Comparison of ENCODE assay signal across 8 cellular contexts in genomic region chr3:51538115-51538458, GRCh38. TPM values are rescaled to one million over a fixed set of nuclear protein-coding genes. Genes with fewer than 3 reads are reported as not detected.
DNase-seq lines count a peak whose midpoint lies in the region; ATAC-seq, FAIRE-seq and TF ChIP-seq lines count a peak whose summit lies in the region.

No MANE protein-coding gene starts in this region.

- no peaks in the 10 kb centered on the region for H3K9me3 ChIP-seq in CD8-positive, alpha-beta memory T cell (ENCODE audit: low read length)
- H3K9me3 ChIP-seq in HEK293 (ENCODE audit: control insufficient read depth, insufficient read depth, low read depth, low read length) (no peaks in the 10 kb centered on the region), right cardiac atrium (ENCODE audit: control insufficient read depth, low read length) (no peaks in the 10 kb centered on the region)

- TF ChIP-seq CTCF in HEK293 (tag by site-specific recombination; IDR thresholded peaks at IDR 0.05): no peak

- 2% methylated on average over 7 of the region's 7 CpGs for WGBS in right cardiac atrium

- peak in 1 of 2 donors; percentile 23 for ATAC-seq in right cardiac atrium
- peak; percentile 33 for ATAC-seq in sciatic nerve
- no peak for ATAC-seq in HG03025 (IDR thresholded peaks at IDR 0.05; ENCODE audit: low FRiP score, unreplicated experiment)

- no peak for DNase-seq in CD8-positive, alpha-beta memory T cell
- DNase-seq in activated T-helper 1 cell treated with anti-CD3 and anti-CD28 coated beads, Interleukin-12 subunit alpha, Interleukin-12 subunit beta, Interleukin-2, Interleukin-4 antibody, amounts not matched to agents 30 ng/mL and 10 ng/mL and 1 ng/mL, durations not matched to agents 14 hours and 24 hours and 36 hours (ENCODE audit: low spot score): no peak
- DNase-seq in right cardiac atrium (no peak), sciatic nerve (ENCODE audit: low spot score) (no peak), occipital lobe (lab: John Stamatoyannopoulos, UW) (no peak), urothelium cell line (ENCODE audit: low spot score) (no peak)

- peaks cover 0 to 21% (median 0%) of the 10 kb centered on the region in 3 donors for H3K36me3 Mint-ChIP-seq in CD8-positive, alpha-beta memory T cell
- H3K36me3 Mint-ChIP-seq in activated T-helper 1 cell treated with anti-CD3 and anti-CD28 coated beads, Interleukin-12 subunit alpha, Interleukin-12 subunit beta, Interleukin-2, Interleukin-4 antibody, amounts not matched to agents 30 ng/mL and 10 ng/mL and 1 ng/mL, durations not matched to agents 14 hours and 24 hours and 36 hours (ENCODE audit: low read depth): peaks cover 3% of the 10 kb centered on the region

- H3K4me1 Mint-ChIP-seq in CD8-positive, alpha-beta memory T cell: peaks cover 40 to 49% (median 44%) of the 10 kb centered on the region in 3 donors
- peaks cover 32% of the 10 kb centered on the region for H3K4me1 Mint-ChIP-seq in activated T-helper 1 cell treated with anti-CD3 and anti-CD28 coated beads, Interleukin-12 subunit alpha, Interleukin-12 subunit beta, Interleukin-2, Interleukin-4 antibody, amounts not matched to agents 30 ng/mL and 10 ng/mL and 1 ng/mL, durations not matched to agents 14 hours and 24 hours and 36 hours (ENCODE audit: low read depth)

- H3K27ac Mint-ChIP-seq in CD8-positive, alpha-beta memory T cell: peak overlapping the region; percentile 86 to 98 (median 92)
- H3K27ac Mint-ChIP-seq in activated T-helper 1 cell treated with anti-CD3 and anti-CD28 coated beads, Interleukin-12 subunit alpha, Interleukin-12 subunit beta, Interleukin-2, Interleukin-4 antibody, amounts not matched to agents 30 ng/mL and 10 ng/mL and 1 ng/mL, durations not matched to agents 14 hours and 24 hours and 36 hours: peak overlapping the region; percentile 90

- no peaks in the 10 kb centered on the region for H3K36me3 ChIP-seq in CD8-positive, alpha-beta memory T cell (ENCODE audit: insufficient read depth, low read length)
- peaks cover 0 to 21% of the 10 kb centered on the region in 2 experiments; a peak in 2 of 3 replicates for H3K36me3 ChIP-seq in HEK293 (ENCODE audit: control insufficient read depth in 2 of 2, insufficient read depth in 1 of 2, low read length in 2 of 2)

- no peak for FAIRE-seq in urothelium cell line (lab: Jason Lieb, UNC)

- POLR2A ChIA-PET in CD8-positive, alpha-beta memory T cell (lab: Charles Lee): no interaction called here
- POLR2A ChIA-PET in HEK293 (lab: Yijun Ruan, JAX): interaction anchor here (0.6 to 2.0 kb wide), 5 partner anchors 12 to 926 kb away, joined by 3 to 17 read pairs (median 3); partner anchors contain the start of genes CISH and DCAF1

- H3K27ac ChIP-seq in CD8-positive, alpha-beta memory T cell (ENCODE audit: low read depth, low read length): peak overlapping the region; percentile 80
- H3K27ac ChIP-seq in HEK293 (ENCODE audit: extremely low read depth, low read depth, low read length) (peak overlapping the region; percentile 36; the same call in 1 of the 2 replicates), right cardiac atrium (ENCODE audit: low read length) (peak overlapping the region; percentile 10)

- peaks cover 0 to 3% of the 10 kb centered on the region in 2 donors for H3K27me3 Mint-ChIP-seq in CD8-positive, alpha-beta memory T cell
- no peaks in the 10 kb centered on the region for H3K27me3 Mint-ChIP-seq in activated T-helper 1 cell treated with anti-CD3 and anti-CD28 coated beads, Interleukin-12 subunit alpha, Interleukin-12 subunit beta, Interleukin-2, Interleukin-4 antibody, amounts not matched to agents 30 ng/mL and 10 ng/mL and 1 ng/mL, durations not matched to agents 14 hours and 24 hours and 36 hours (ENCODE audit: insufficient read depth)

- peak overlapping the region; percentile 97 for H3K4me3 ChIP-seq in CD8-positive, alpha-beta memory T cell (ENCODE audit: low read length)
- peak overlapping the region; percentile 73 for H3K4me3 ChIP-seq in HEK293 (ENCODE audit: low read depth, low read length)
- peak overlapping the region; percentile 100 for H3K4me3 ChIP-seq in right cardiac atrium (ENCODE audit: low read length)

- intact Hi-C loops in activated T-helper 1 cell treated with anti-CD3 and anti-CD28 coated beads, Interleukin-12 subunit alpha, Interleukin-12 subunit beta, Interleukin-2, Interleukin-4 antibody, amounts not matched to agents 30 ng/mL and 10 ng/mL and 1 ng/mL, durations not matched to agents 14 hours and 24 hours and 36 hours (cut with micrococcal nuclease): loop anchor here (1.0 to 2.0 kb wide), 2 partner anchors 39 to 155 kb away; no protein-coding TSS in a partner anchor
- intact Hi-C loops in right cardiac atrium (cut with DNase I) (no loop called here), sciatic nerve (cut with DNase I) (no loop called here)

- H3K9me3 Mint-ChIP-seq in CD8-positive, alpha-beta memory T cell: no peaks in the 10 kb centered on the region
- H3K9me3 Mint-ChIP-seq in activated T-helper 1 cell treated with anti-CD3 and anti-CD28 coated beads, Interleukin-12 subunit alpha, Interleukin-12 subunit beta, Interleukin-2, Interleukin-4 antibody, amounts not matched to agents 30 ng/mL and 10 ng/mL and 1 ng/mL, durations not matched to agents 14 hours and 24 hours and 36 hours: no peaks in the 10 kb centered on the region

- H3K27me3 ChIP-seq in CD8-positive, alpha-beta memory T cell (ENCODE audit: insufficient read depth, low read length, poor library complexity, severe bottlenecking): no peaks in the 10 kb centered on the region
- H3K27me3 ChIP-seq in right cardiac atrium (ENCODE audit: control insufficient read depth, insufficient read depth): no peaks in the 10 kb centered on the region

- H3K4me3 Mint-ChIP-seq in CD8-positive, alpha-beta memory T cell: peak overlapping the region; percentile 80 to 96 (median 94)
- H3K4me3 Mint-ChIP-seq in activated T-helper 1 cell treated with anti-CD3 and anti-CD28 coated beads, Interleukin-12 subunit alpha, Interleukin-12 subunit beta, Interleukin-2, Interleukin-4 antibody, amounts not matched to agents 30 ng/mL and 10 ng/mL and 1 ng/mL, durations not matched to agents 14 hours and 24 hours and 36 hours: peak overlapping the region; percentile 93

- CTCF ChIA-PET in CD8-positive, alpha-beta memory T cell (lab: Charles Lee): interaction anchor here (0.8 to 2.4 kb wide), 4 partner anchors 36 to 144 kb away, joined by 3 to 12 read pairs (median 6); no protein-coding TSS in a partner anchor
- CTCF ChIA-PET in HEK293 (lab: Yijun Ruan, JAX): interaction anchor here (1.0 to 3.0 kb wide), 3 partner anchors 9 to 144 kb away, joined by 3 to 13 read pairs (median 4); no protein-coding TSS in a partner anchor

- H3K4me1 ChIP-seq in CD8-positive, alpha-beta memory T cell (ENCODE audit: insufficient read depth, low read length): peaks cover 21% of the 10 kb centered on the region
- H3K4me1 ChIP-seq in HEK293 (ENCODE audit: control insufficient read depth, insufficient read depth, low read length) (no peaks in the 10 kb centered on the region; the same call in 1 of the 2 replicates), right cardiac atrium (ENCODE audit: control insufficient read depth, insufficient read depth, low read length) (peaks cover 3% of the 10 kb centered on the region)

TF ChIP-seq in HEK293, 187 proteins besides CTCF, POLR2A, EP300 and RAD21 (continues in another document):
- no peak for TF ChIP-seq GLI2 (tag by site-specific recombination; IDR thresholded peaks at IDR 0.05; ENCODE audit: borderline replicate concordance, low read depth)
- TF ChIP-seq, protein P1, sequence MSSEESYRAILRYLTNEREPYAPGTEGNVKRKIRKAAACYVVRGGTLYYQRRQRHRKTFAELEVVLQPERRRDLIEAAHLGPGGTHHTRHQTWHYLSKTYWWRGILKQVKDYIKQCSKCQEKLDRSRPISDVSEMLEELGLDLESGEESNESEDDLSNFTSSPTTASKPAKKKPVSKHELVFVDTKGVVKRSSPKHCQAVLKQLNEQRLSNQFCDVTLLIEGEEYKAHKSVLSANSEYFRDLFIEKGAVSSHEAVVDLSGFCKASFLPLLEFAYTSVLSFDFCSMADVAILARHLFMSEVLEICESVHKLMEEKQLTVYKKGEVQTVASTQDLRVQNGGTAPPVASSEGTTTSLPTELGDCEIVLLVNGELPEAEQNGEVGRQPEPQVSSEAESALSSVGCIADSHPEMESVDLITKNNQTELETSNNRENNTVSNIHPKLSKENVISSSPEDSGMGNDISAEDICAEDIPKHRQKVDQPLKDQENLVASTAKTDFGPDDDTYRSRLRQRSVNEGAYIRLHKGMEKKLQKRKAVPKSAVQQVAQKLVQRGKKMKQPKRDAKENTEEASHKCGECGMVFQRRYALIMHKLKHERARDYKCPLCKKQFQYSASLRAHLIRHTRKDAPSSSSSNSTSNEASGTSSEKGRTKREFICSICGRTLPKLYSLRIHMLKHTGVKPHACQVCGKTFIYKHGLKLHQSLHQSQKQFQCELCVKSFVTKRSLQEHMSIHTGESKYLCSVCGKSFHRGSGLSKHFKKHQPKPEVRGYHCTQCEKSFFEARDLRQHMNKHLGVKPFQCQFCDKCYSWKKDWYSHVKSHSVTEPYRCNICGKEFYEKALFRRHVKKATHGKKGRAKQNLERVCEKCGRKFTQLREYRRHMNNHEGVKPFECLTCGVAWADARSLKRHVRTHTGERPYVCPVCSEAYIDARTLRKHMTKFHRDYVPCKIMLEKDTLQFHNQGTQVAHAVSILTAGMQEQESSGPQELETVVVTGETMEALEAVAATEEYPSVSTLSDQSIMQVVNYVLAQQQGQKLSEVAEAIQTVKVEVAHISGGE (tag by site-specific recombination; conservative IDR thresholded peaks at IDR 0.05; ENCODE audit: low read depth): no peak

RNA-seq across cellular contexts. Expression of gene RAD54L2, which starts 0.4 kb away (rescaled TPM):
- total RNA-seq in CD8-positive, alpha-beta memory T cell: 10 to 100 TPM; 35.3 to 36.2 TPM
- 17.9 TPM for polyA plus RNA-seq in CD8-positive, alpha-beta memory T cell
- 43.2 and 46.5 TPM in 2 replicates for total RNA-seq in activated T-helper 1 cell treated with anti-CD3 and anti-CD28 coated beads, Interleukin-12 subunit alpha, Interleukin-12 subunit beta, Interleukin-2, Interleukin-4 antibody, amounts not matched to agents 30 ng/mL and 10 ng/mL and 1 ng/mL, durations not matched to agents 14 hours and 24 hours and 36 hours
- total RNA-seq in right cardiac atrium (10 to 100 TPM; 11.0 to 14.6 (median 12.7) TPM), sciatic nerve (30.3 TPM), occipital lobe (23.2 TPM)
- 5.1 TPM for polyA plus RNA-seq in right cardiac atrium

RNA-seq across cellular contexts. Expression of gene DCAF1, which starts 38.3 kb away (rescaled TPM):
- 10 to 100 TPM; 45.5 TPM for total RNA-seq in CD8-positive, alpha-beta memory T cell
- 16.7 TPM for polyA plus RNA-seq in CD8-positive, alpha-beta memory T cell
- 45.3 and 46.3 TPM in 2 replicates for total RNA-seq in activated T-helper 1 cell treated with anti-CD3 and anti-CD28 coated beads, Interleukin-12 subunit alpha, Interleukin-12 subunit beta, Interleukin-2, Interleukin-4 antibody, amounts not matched to agents 30 ng/mL and 10 ng/mL and 1 ng/mL, durations not matched to agents 14 hours and 24 hours and 36 hours
- 10 to 100 TPM; 12.8 to 15.2 (median 13.9) TPM for total RNA-seq in right cardiac atrium
- 6.7 TPM for polyA plus RNA-seq in right cardiac atrium
- 19.8 TPM for total RNA-seq in sciatic nerve
- 26.8 TPM for total RNA-seq in occipital lobe

Comparison
In these comparisons a context has a peak if more than half of its experiments do, and no peak if none do; other contexts are left out.
1. H3K27ac ChIP-seq: peak in every context shown above with its lines; median percentile 80 in CD8-positive, alpha-beta memory T cell; 36 in HEK293; 10 in right cardiac atrium.